ENCODE assay signal across 8 cellular contexts in the genomic region with DNA sequence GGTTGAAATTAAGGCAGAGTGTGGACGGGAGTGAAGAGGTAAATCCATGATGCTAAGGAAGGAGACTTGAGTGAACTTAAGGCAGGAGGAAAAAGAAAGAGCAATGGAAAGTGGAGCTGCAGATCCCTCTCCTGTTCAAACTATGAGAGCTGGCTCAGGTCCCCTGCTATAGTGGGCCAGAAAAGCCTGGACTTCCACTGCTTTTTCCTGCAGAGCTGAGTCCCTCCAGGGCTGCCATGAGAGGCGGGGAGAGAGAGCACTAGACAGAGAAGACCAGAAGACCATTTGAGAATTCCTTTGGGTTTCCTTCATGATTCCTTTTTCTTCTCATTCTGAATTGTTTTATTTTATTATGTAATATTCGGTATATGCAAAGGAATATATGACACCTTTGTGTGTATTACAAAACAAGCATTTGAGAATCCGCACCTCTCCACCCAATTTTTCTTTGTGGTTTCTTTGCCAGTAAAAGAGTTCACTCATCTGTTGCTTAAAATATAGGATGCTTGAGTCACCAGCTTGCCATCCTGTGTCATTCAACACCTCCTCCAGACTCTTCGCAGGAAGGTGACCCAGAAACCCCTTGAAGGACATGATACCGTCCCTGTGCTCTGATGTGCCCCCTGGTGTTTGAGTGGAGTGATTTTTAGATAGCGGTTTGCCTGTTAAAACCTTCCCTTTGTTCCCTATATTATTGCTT. TPM values are rescaled to one million over a fixed set of nuclear protein-coding genes. Genes with fewer than 3 reads are reported as not detected.
DNase-seq lines count a peak whose midpoint lies in the region; ATAC-seq and TF ChIP-seq lines count a peak whose summit lies in the region.

No MANE protein-coding gene starts in this region.

- no peaks in the 10 kb centered on the region for H3K36me3 ChIP-seq in ovary

- peak; percentile 65 for ATAC-seq in activated naive CD8-positive, alpha-beta T cell treated with anti-CD3 and anti-CD28 coated beads, Interleukin-2, amount 50 U/mL, for 24 hours
- no peak for ATAC-seq in HG03108 (IDR thresholded peaks at IDR 0.05; ENCODE audit: unreplicated experiment)

- TF ChIP-seq CTCF in ovary (IDR thresholded peaks at IDR 0.05), result no peak

- 77 to 86% (median 85%) methylated on average over 7 of the region's 7 CpGs for WGBS in ovary, 3 donors

- peaks cover 3% of the 10 kb centered on the region for H3K4me1 ChIP-seq in ovary (ENCODE audit: insufficient read depth)

- DNase-seq in COLO829 (ENCODE audit: low spot score), result peak; percentile 82
- peak; percentile 63 for DNase-seq in HS-5 (ENCODE audit: low read depth)
- peak; percentile 62 for DNase-seq in T follicular helper cell (ENCODE audit: low read depth)
- peak; percentile 82 for DNase-seq in activated naive CD8-positive, alpha-beta T cell treated with anti-CD3 and anti-CD28 coated beads, Interleukin-2, amount 50 U/mL, for 24 hours
- DNase-seq in hepatic stellate cell (ENCODE audit: low spot score), result peak; percentile 59
- DNase-seq in stimulated activated CD4-positive, alpha-beta T cell treated with anti-CD3 and anti-CD28 coated beads, Interleukin-15, amount 100 ng/mL, for 24 hours, result peak; percentile 89
- DNase-seq in ovary, result no peak

- no peaks in the 10 kb centered on the region for H3K27me3 ChIP-seq in ovary

- TF ChIP-seq EP300 in ovary (IDR thresholded peaks at IDR 0.05), result no peak

- H3K4me3 Mint-ChIP-seq in activated naive CD8-positive, alpha-beta T cell treated with anti-CD3 and anti-CD28 coated beads, Interleukin-2, amount 50 U/mL, for 24 hours, result peak overlapping the region; percentile 58

- no peak overlapping the region for H3K4me3 ChIP-seq in ovary

- peaks cover 76% of the 10 kb centered on the region for H3K4me1 Mint-ChIP-seq in activated naive CD8-positive, alpha-beta T cell treated with anti-CD3 and anti-CD28 coated beads, Interleukin-2, amount 50 U/mL, for 24 hours

- H3K9me3 Mint-ChIP-seq in activated naive CD8-positive, alpha-beta T cell treated with anti-CD3 and anti-CD28 coated beads, Interleukin-2, amount 50 U/mL, for 24 hours, result no peaks in the 10 kb centered on the region

- H3K27ac ChIP-seq in ovary, result no peak overlapping the region

- H3K27me3 Mint-ChIP-seq in activated naive CD8-positive, alpha-beta T cell treated with anti-CD3 and anti-CD28 coated beads, Interleukin-2, amount 50 U/mL, for 24 hours, result peaks cover 1% of the 10 kb centered on the region

- no peaks in the 10 kb centered on the region for H3K9me3 ChIP-seq in ovary

- TF ChIP-seq POLR2A in ovary (IDR thresholded peaks at IDR 0.05), result no peak

- peaks cover 15% of the 10 kb centered on the region for H3K36me3 Mint-ChIP-seq in activated naive CD8-positive, alpha-beta T cell treated with anti-CD3 and anti-CD28 coated beads, Interleukin-2, amount 50 U/mL, for 24 hours (ENCODE audit: low read depth)

- H3K27ac Mint-ChIP-seq in activated naive CD8-positive, alpha-beta T cell treated with anti-CD3 and anti-CD28 coated beads, Interleukin-2, amount 50 U/mL, for 24 hours, result peak overlapping the region; percentile 93

- intact Hi-C loops in ovary (cut with DNase I), result no loop called here

RNA-seq across cellular contexts. Expression of a gene that starts 24.4 kb away (rescaled TPM):
- total RNA-seq in ovary, result 100 to 1,000 TPM in 1 of 7 donors, 10 to 100 TPM in 6; 29.2 to 215 (median 74.1) TPM
- polyA plus RNA-seq in ovary, result 10 to 100 TPM; 38.7 to 94.9 TPM

RNA-seq across cellular contexts. Expression of a gene that starts 56.8 kb away (rescaled TPM):
- 10 to 100 TPM in 1 of 7 donors, 1 to 10 TPM in 6; 7.9 to 13.3 (median 8.8) TPM for total RNA-seq in ovary
- 1 to 10 TPM; 1.3 to 4.9 TPM for polyA plus RNA-seq in ovary

RNA-seq across cellular contexts. Expression of a gene that starts 57.6 kb away (rescaled TPM):
- total RNA-seq in ovary, result under 1 TPM in 1 of 7 donors, not detected in 6; 0.46 TPM
- polyA plus RNA-seq in ovary, result not detected

Comparison
In these comparisons a context has a peak if more than half of its experiments do, and no peak if none do; other contexts are left out.
1. DNase-seq: peak in COLO829 (single experiment), HS-5 (single experiment), T follicular helper cell (single experiment), activated naive CD8-positive, alpha-beta T cell treated with anti-CD3 and anti-CD28 coated beads, Interleukin-2, amount 50 U/mL, for 24 hours (single experiment), hepatic stellate cell (single experiment) and stimulated activated CD4-positive, alpha-beta T cell treated with anti-CD3 and anti-CD28 coated beads, Interleukin-15, amount 100 ng/mL, for 24 hours (single experiment); none in ovary (0 of 5).